In genomic region chr7:91082854-91083495, GRCh38 we compare ENCODE assay signal across 7 cellular contexts.
DNase-seq lines count a peak whose midpoint lies in the region; ATAC-seq, FAIRE-seq and TF ChIP-seq lines count a peak whose summit lies in the region.

No MANE protein-coding gene starts in this region.

- no peaks in the 10 kb centered on the region for H3K27me3 ChIP-seq in WERI-Rb-1 (ENCODE audit: insufficient read depth, low read depth, severe bottlenecking)

- intact Hi-C loops in mucosa of descending colon (cut with DNase I, micrococcal nuclease), result loop anchor here in 1 of 2 donors (10.0 kb wide), 1 partner anchor 182 kb away; the partner anchor contains the start of gene FZD1

- FAIRE-seq in HTR-8/SVneo (lab: Jason Lieb, UNC), result no peak

- H3K4me3 ChIP-seq in WERI-Rb-1 (ENCODE audit: low read depth, low read length), result no peak overlapping the region
- H3K4me3 ChIP-seq in mucosa of descending colon, result no peak overlapping the region

- in situ Hi-C loops in KBM-7 (cut with MboI; ENCODE audit: low pct_unique_long_range_greater_than_20kb, low sequenced_read_pairs), result no loop called here

- no peak for ATAC-seq in mucosa of descending colon

- peak; percentile 25 for DNase-seq in GM10266 (ENCODE audit: extremely low spot score)
- DNase-seq in KBM-7, result peak; percentile 20
- DNase-seq in WERI-Rb-1, result no peak
- peak; percentile 29 for DNase-seq in kidney tubule cell (ENCODE audit: low spot score)
- DNase-seq in stimulated activated CD4-positive, alpha-beta T cell treated with anti-CD3 and anti-CD28 coated beads, Interleukin-12 subunit alpha, Interleukin-12 subunit beta, amount 100 ng/mL, for 4 hours, result no peak
- no peak for DNase-seq in mucosa of descending colon
- DNase-seq in HTR-8/SVneo (ENCODE audit: insufficient read length, low spot score), result no peak

- no peak overlapping the region for H3K27ac ChIP-seq in WERI-Rb-1

- H3K36me3 ChIP-seq in WERI-Rb-1, result no peaks in the 10 kb centered on the region
- no peaks in the 10 kb centered on the region for H3K36me3 ChIP-seq in mucosa of descending colon (ENCODE audit: low read depth)

- H3K4me1 ChIP-seq in mucosa of descending colon (ENCODE audit: low read depth), result no peaks in the 10 kb centered on the region

- TF ChIP-seq CTCF in GM10266 (IDR thresholded peaks at IDR 0.05; ENCODE audit: control insufficient read depth, insufficient read depth, low read depth, missing control alignments), result peak; percentile 42
- peak; percentile 41 for TF ChIP-seq CTCF in WERI-Rb-1 (IDR thresholded peaks at IDR 0.05; ENCODE audit: low read depth, low read length)
- no peak for TF ChIP-seq CTCF in mucosa of descending colon (IDR thresholded peaks at IDR 0.05)

- H3K9me3 ChIP-seq in WERI-Rb-1 (ENCODE audit: severe bottlenecking), result no peaks in the 10 kb centered on the region
- no peaks in the 10 kb centered on the region for H3K9me3 ChIP-seq in mucosa of descending colon

Comparison
In these comparisons a context has a peak if more than half of its experiments do, and no peak if none do; other contexts are left out.
1. DNase-seq: peak in GM10266 (single experiment), KBM-7 (single experiment) and kidney tubule cell (single experiment); none in WERI-Rb-1 (single experiment), stimulated activated CD4-positive, alpha-beta T cell treated with anti-CD3 and anti-CD28 coated beads, Interleukin-12 subunit alpha, Interleukin-12 subunit beta, amount 100 ng/mL, for 4 hours (single experiment), mucosa of descending colon (0 of 3) and HTR-8/SVneo (single experiment).